10 cellular contexts compared by ENCODE assay signal in genomic region chr3:165642761-165643432, GRCh38.
DNase-seq lines count a peak whose midpoint lies in the region; ATAC-seq, FAIRE-seq and TF ChIP-seq lines count a peak whose summit lies in the region.
"Had no signal": no experiment of that assay in that cellular context is flagged by ENCODE, and none has a peak within 500 bp of the region (broad histone marks: within the 10 kb centered on the region; RNA-seq: fewer than 3 reads in every experiment).

No MANE protein-coding gene starts in this region.

- H3K36me3 ChIP-seq in GM12878 (ENCODE audit: control insufficient read depth in 2 of 2, insufficient read depth in 2 of 2, low read length in 1 of 2), result no peaks in the 10 kb centered on the region
- H3K36me3 ChIP-seq: Peyer's patch had no signal

- H3K9me3 ChIP-seq in AG04450 (ENCODE audit: control insufficient read depth, insufficient read depth, low read length) (peaks cover 3% of the 10 kb centered on the region; the same call in 1 of the 2 replicates), GM12878 (replicated peaks; ENCODE audit: control insufficient read depth, insufficient read depth, low read length) (no peaks in the 10 kb centered on the region)
- H3K9me3 ChIP-seq: Peyer's patch had no signal

- no peaks in the 10 kb centered on the region for H3K79me2 ChIP-seq in GM12878 (ENCODE audit: control insufficient read depth, insufficient read depth, low read length)

- DNase-seq in AG04450 (ENCODE audit: low read depth, low spot score) (peak; percentile 96), LHCN-M2 (ENCODE audit: low read depth) (peak; percentile 99), GM12878 (ENCODE audit: low read depth, low spot score) (no peak), left kidney (ENCODE audit: low read depth, low spot score) (peak; percentile 53), NOMO-1 treated with dmso at 0.1 percent for 144 hours (lab: John Stamatoyannopoulos, UW; ENCODE audit: unreplicated experiment) (no peak)
- DNase-seq in activated CD4-positive, alpha-beta T cell treated with anti-CD3 and anti-CD28 coated beads, Interleukin-2, amount 50 U/mL, for 4 hours, result no peak
- DNase-seq: stimulated activated naive CD8-positive, alpha-beta T cell treated with anti-CD3 and anti-CD28 coated beads, Interleukin-15, amount 100 ng/mL, for 72 hours had no signal

- no peak for TF ChIP-seq RAD21 in GM12878 (IDR thresholded peaks at IDR 0.05; ENCODE audit: insufficient read depth, low read depth, low read length)

- intact Hi-C loops in GM12878 (cut with micrococcal nuclease; ENCODE audit: unreplicated experiment), result no loop called here

- RAD21 ChIA-PET in GM12878 (lab: Charles Lee; ENCODE audit: unreplicated experiment), result no interaction called here

- in situ Hi-C loops in GM12878 (cut with MboI), result no loop called here

- no peak for TF ChIP-seq POLR2A in GM12878 (IDR thresholded peaks at IDR 0.05; ENCODE audit: low read depth, low read length)

- no peak for TF ChIP-seq CTCF in AG04450 (IDR thresholded peaks at IDR 0.05; ENCODE audit: low read depth, low read length)
- no peak for TF ChIP-seq CTCF in GM12878 (IDR thresholded peaks at IDR 0.05 in 2 of 3, conservative IDR thresholded peaks at IDR 0.05 in 1 of 3; ENCODE audit: control insufficient read depth in 2 of 3, extremely low read depth in 1 of 3, insufficient read depth in 1 of 3, low read depth in 3 of 3, low read length in 3 of 3)

- ATAC-seq in GM12878 (peak; percentile 56), GM21367 (IDR thresholded peaks at IDR 0.05; ENCODE audit: unreplicated experiment) (no peak), HG02970 (IDR thresholded peaks at IDR 0.05; ENCODE audit: low FRiP score, unreplicated experiment) (no peak)
- ATAC-seq: stimulated activated naive CD8-positive, alpha-beta T cell treated with anti-CD3 and anti-CD28 coated beads, Interleukin-15, amount 100 ng/mL, for 72 hours had no signal

- H2AFZ ChIP-seq in GM12878 (ENCODE audit: control insufficient read depth, low read depth, low read length), result no peak overlapping the region

- CTCF ChIA-PET in AG04450 (lab: Charles Lee) (interaction anchor here (1.2 kb wide), 1 partner anchor 7 kb away, joined by 3 read pairs; no protein-coding TSS in a partner anchor), GM12878 (lab: Yijun Ruan, JAX) (interaction anchor here (0.5 to 2.8 kb wide), 3 partner anchors 9 to 303 kb away, joined by 3 to 8 read pairs (median 4); no protein-coding TSS in a partner anchor)

- H3K27ac ChIP-seq in AG04450 (ENCODE audit: low read depth, low read length) (peak overlapping the region; percentile 95), GM12878 (ENCODE audit: control insufficient read depth, insufficient read depth) (no peak overlapping the region)

- H3K27me3 ChIP-seq in AG04450 (ENCODE audit: control insufficient read depth, insufficient read depth, low read length) (no peaks in the 10 kb centered on the region), GM12878 (replicated peaks in 1 of 2; ENCODE audit: control insufficient read depth in 2 of 2, insufficient read depth in 2 of 2, low read length in 1 of 2) (no peaks in the 10 kb centered on the region)
- H3K27me3 ChIP-seq: Peyer's patch had no signal

- no peak for FAIRE-seq in GM12878 (lab: Jason Lieb, UNC)

- H4K20me1 ChIP-seq in GM12878 (ENCODE audit: control insufficient read depth, insufficient read depth), result no peaks in the 10 kb centered on the region

- SMC1A ChIA-PET in GM12878 (lab: Charles Lee; ENCODE audit: uncharacterized antibody, unreplicated experiment), result interaction anchor here (1.0 to 1.6 kb wide), 7 partner anchors 9 to 202 kb away, joined by 3 to 7 read pairs (median 3); no protein-coding TSS in a partner anchor

- 45% methylated on average over 4 of the region's 4 CpGs for WGBS in GM12878 (ENCODE audit: insufficient coverage, insufficient replicate concordance, low lambda C conversion rate, missing lambda C conversion rate)

- no peak for TF ChIP-seq EP300 in GM12878 (IDR thresholded peaks at IDR 0.05; ENCODE audit: borderline replicate concordance in 1 of 2, control insufficient read depth in 1 of 2, low read depth in 2 of 2, low read length in 2 of 2)

- BruUV-seq in GM12878 (replicated peaks; lab: Mats Ljungman, UMichigan), result no TSS peak

- H3K4me2 ChIP-seq in GM12878 (ENCODE audit: control insufficient read depth, insufficient read depth), result no peak overlapping the region

- peak overlapping the region; percentile 23; the same call in 1 of the 2 replicates for H3K4me3 ChIP-seq in AG04450 (ENCODE audit: low read depth, low read length)
- H3K4me3 ChIP-seq in GM12878, result no peak overlapping the region
- H3K4me3 ChIP-seq: Peyer's patch had no signal

- H3K9ac ChIP-seq in GM12878 (ENCODE audit: control insufficient read depth, insufficient read depth, low read length), result no peak overlapping the region

- POLR2A ChIA-PET in AG04450 (lab: Yijun Ruan, JAX) (no interaction called here), GM12878 (lab: Charles Lee) (interaction anchor here (0.6 to 1.2 kb wide), 2 partner anchors 16 to 177 kb away, joined by 3 read pairs; no protein-coding TSS in a partner anchor)

- no peaks in the 10 kb centered on the region for H3K4me1 ChIP-seq in GM12878 (ENCODE audit: control insufficient read depth, insufficient read depth, low read length)

TF ChIP-seq in GM12878, 131 proteins besides CTCF, POLR2A, EP300 and RAD21:
- no peak for TF ChIP-seq PBX3 (IDR thresholded peaks at IDR 0.05; ENCODE audit: insufficient replicate concordance, low read depth, low read length)
- no peak for TF ChIP-seq NRF1 (conservative IDR thresholded peaks at IDR 0.05; ENCODE audit: low read depth, low read length)
- no peak for TF ChIP-seq BCLAF1 (IDR thresholded peaks at IDR 0.05)
- TF ChIP-seq NFXL1 (IDR thresholded peaks at IDR 0.05; ENCODE audit: borderline replicate concordance), result no peak

Comparison
In these comparisons a context has a peak if more than half of its experiments do, and no peak if none do; other contexts are left out.
1. DNase-seq: peak in AG04450 (single experiment), LHCN-M2 (single experiment) and left kidney (single experiment); none in GM12878 (single experiment), activated CD4-positive, alpha-beta T cell treated with anti-CD3 and anti-CD28 coated beads, Interleukin-2, amount 50 U/mL, for 4 hours (0 of 2) and NOMO-1 treated with dmso at 0.1 percent for 144 hours (single experiment).